ENCODE assay signal across 9 cellular contexts in the genomic region with DNA sequence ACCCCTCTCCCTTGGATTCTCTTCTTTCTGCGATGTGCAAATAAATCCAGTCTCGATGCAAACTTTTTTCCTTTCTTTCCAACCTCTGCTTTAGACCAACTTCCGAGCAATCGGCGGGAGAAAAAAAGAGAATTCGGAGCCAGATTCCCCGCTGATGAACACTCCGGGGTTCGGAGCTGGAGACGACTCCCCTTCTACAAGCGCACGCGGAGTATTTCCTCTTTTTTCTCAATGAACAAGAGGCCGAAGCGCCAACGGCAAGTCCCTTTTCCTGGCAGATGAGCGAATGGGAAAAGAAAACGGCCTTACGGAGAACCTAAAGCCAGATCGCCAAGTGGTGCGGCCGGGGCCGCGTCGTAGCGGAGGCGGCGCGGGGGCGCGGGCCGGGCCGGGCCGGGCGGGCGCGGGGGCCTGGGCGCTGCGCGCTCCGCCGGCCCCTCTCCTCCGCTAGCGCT. TPM values are rescaled to one million over a fixed set of nuclear protein-coding genes. Genes with fewer than 3 reads are reported as not detected.
DNase-seq lines count a peak whose midpoint lies in the region; ATAC-seq and TF ChIP-seq lines count a peak whose summit lies in the region.
"Had no signal": no experiment of that assay in that cellular context is flagged by ENCODE, and none has a peak within 500 bp of the region (broad histone marks: within the 10 kb centered on the region; RNA-seq: fewer than 3 reads in every experiment).

No MANE protein-coding gene starts in this region.

- intact Hi-C loops in activated CD4-positive, alpha-beta T cell treated with anti-CD3 and anti-CD28 coated beads for 36 hours (cut with DNase I, micrococcal nuclease) = loop anchor here in 1 of 2 experiments (5.0 to 10.0 kb wide), 3 partner anchors 293 to 1743 kb away; no protein-coding TSS in a partner anchor
- intact Hi-C loops in vagina (cut with DNase I) = loop anchor here (5.0 kb wide), 2 partner anchors 47 to 132 kb away; no protein-coding TSS in a partner anchor

- POLR2A ChIA-PET in activated CD4-positive, alpha-beta T cell treated with anti-CD3 and anti-CD28 coated beads for 36 hours (lab: Charles Lee) = no interaction called here
- POLR2A ChIA-PET in activated CD4-positive, alpha-beta T cell treated with anti-CD3 and anti-CD28 coated beads, Interleukin-2, amount 10 ng/mL, durations not matched to agents 7 days and 5 days (lab: Charles Lee) = interaction anchor here (0.6 kb wide), 1 partner anchor 229 kb away, joined by 3 read pairs; no protein-coding TSS in a partner anchor

- no peaks in the 10 kb centered on the region for H3K36me3 ChIP-seq in vagina

- peaks cover 38% of the 10 kb centered on the region for H3K4me1 ChIP-seq in vagina

- peak overlapping the region; percentile 89 for H3K27ac ChIP-seq in vagina

- no peaks in the 10 kb centered on the region for H3K9me3 ChIP-seq in vagina

- peak; percentile 34 for ATAC-seq in activated CD4-positive, alpha-beta T cell treated with anti-CD3 and anti-CD28 coated beads for 36 hours

- peak overlapping the region; percentile 81 for H3K4me3 ChIP-seq in HFF-Myc (replicated peaks; ENCODE audit: low read depth, low read length)
- peak overlapping the region; percentile 73 to 97 for H3K4me3 ChIP-seq in cardiac fibroblast (replicated peaks in 1 of 2; ENCODE audit: low read depth in 2 of 2, low read length in 2 of 2)
- H3K4me3 ChIP-seq in vagina = peak overlapping the region; percentile 78 to 82

- H3K27me3 ChIP-seq in vagina = no peaks in the 10 kb centered on the region

- CTCF ChIA-PET in activated CD4-positive, alpha-beta T cell treated with anti-CD3 and anti-CD28 coated beads for 36 hours (lab: Charles Lee) = interaction anchor here (0.7 to 0.9 kb wide), 4 partner anchors 9 to 107 kb away, joined by 3 read pairs; no protein-coding TSS in a partner anchor
- CTCF ChIA-PET in activated CD4-positive, alpha-beta T cell treated with anti-CD3 and anti-CD28 coated beads, Interleukin-2, amount 10 ng/mL, durations not matched to agents 7 days and 5 days (lab: Charles Lee) = no interaction called here

- DNase-seq in activated CD4-positive, alpha-beta T cell treated with anti-CD3 and anti-CD28 coated beads for 36 hours = peak; percentile 20
- DNase-seq in activated CD4-positive, alpha-beta T cell treated with anti-CD3 and anti-CD28 coated beads, Interleukin-2, amount 10 ng/mL, durations not matched to agents 7 days and 5 days = no peak
- DNase-seq in HFF-Myc (ENCODE audit: extremely low read depth, low read depth) = no peak
- DNase-seq in NCI-H345 (lab: John Stamatoyannopoulos, UW) = peak; percentile 71
- peak in 1 of 2 donors; percentile 77 for DNase-seq in cardiac fibroblast (ENCODE audit: low read depth in 2 of 2)
- peak; percentile 68 for DNase-seq in midbrain (lab: John Stamatoyannopoulos, UW)
- DNase-seq in vagina (ENCODE audit: extremely low spot score in 2 of 2) = no peak
- no peak for DNase-seq in retina

- TF ChIP-seq CTCF in HFF-Myc (IDR thresholded peaks at IDR 0.05; ENCODE audit: low read depth, low read length, missing control alignments) (no peak), cardiac fibroblast (IDR thresholded peaks at IDR 0.05; ENCODE audit: low read depth, low read length) (no peak), vagina (IDR thresholded peaks at IDR 0.05) (peak in 1 of 3 experiments; percentile 12)

- H3K27me3 Mint-ChIP-seq in activated CD4-positive, alpha-beta T cell treated with anti-CD3 and anti-CD28 coated beads for 36 hours = peaks cover 29% of the 10 kb centered on the region
- H3K27me3 Mint-ChIP-seq in activated CD4-positive, alpha-beta T cell treated with anti-CD3 and anti-CD28 coated beads, Interleukin-2, amount 10 ng/mL, durations not matched to agents 7 days and 5 days = peaks cover 42% of the 10 kb centered on the region

- peaks cover 9% of the 10 kb centered on the region for H3K4me1 Mint-ChIP-seq in activated CD4-positive, alpha-beta T cell treated with anti-CD3 and anti-CD28 coated beads for 36 hours
- H3K4me1 Mint-ChIP-seq in activated CD4-positive, alpha-beta T cell treated with anti-CD3 and anti-CD28 coated beads, Interleukin-2, amount 10 ng/mL, durations not matched to agents 7 days and 5 days = peaks cover 13% of the 10 kb centered on the region

- no peak for TF ChIP-seq POLR2A in vagina (IDR thresholded peaks at IDR 0.05)

- no peaks in the 10 kb centered on the region for H3K36me3 Mint-ChIP-seq in activated CD4-positive, alpha-beta T cell treated with anti-CD3 and anti-CD28 coated beads for 36 hours (ENCODE audit: low read depth)
- H3K36me3 Mint-ChIP-seq in activated CD4-positive, alpha-beta T cell treated with anti-CD3 and anti-CD28 coated beads, Interleukin-2, amount 10 ng/mL, durations not matched to agents 7 days and 5 days (ENCODE audit: low read depth) = no peaks in the 10 kb centered on the region

- H3K9me3 Mint-ChIP-seq in activated CD4-positive, alpha-beta T cell treated with anti-CD3 and anti-CD28 coated beads for 36 hours (ENCODE audit: low read depth) = no peaks in the 10 kb centered on the region
- H3K9me3 Mint-ChIP-seq in activated CD4-positive, alpha-beta T cell treated with anti-CD3 and anti-CD28 coated beads, Interleukin-2, amount 10 ng/mL, durations not matched to agents 7 days and 5 days = no peaks in the 10 kb centered on the region
- H3K9me3 Mint-ChIP-seq: dendritic cell treated with granulocyte-macrophage colony-stimulating factor and Interleukin-4, amounts not matched to agents 40 ng/mL and 50 ng/mL, for 4 days had no signal

- no peak overlapping the region for H3K27ac Mint-ChIP-seq in activated CD4-positive, alpha-beta T cell treated with anti-CD3 and anti-CD28 coated beads for 36 hours
- no peak overlapping the region for H3K27ac Mint-ChIP-seq in activated CD4-positive, alpha-beta T cell treated with anti-CD3 and anti-CD28 coated beads, Interleukin-2, amount 10 ng/mL, durations not matched to agents 7 days and 5 days
- H3K27ac Mint-ChIP-seq: dendritic cell treated with granulocyte-macrophage colony-stimulating factor and Interleukin-4, amounts not matched to agents 40 ng/mL and 50 ng/mL, for 4 days had no signal

- no peak overlapping the region for H3K4me3 Mint-ChIP-seq in activated CD4-positive, alpha-beta T cell treated with anti-CD3 and anti-CD28 coated beads for 36 hours
- H3K4me3 Mint-ChIP-seq in activated CD4-positive, alpha-beta T cell treated with anti-CD3 and anti-CD28 coated beads, Interleukin-2, amount 10 ng/mL, durations not matched to agents 7 days and 5 days = no peak overlapping the region
- H3K4me3 Mint-ChIP-seq: dendritic cell treated with granulocyte-macrophage colony-stimulating factor and Interleukin-4, amounts not matched to agents 40 ng/mL and 50 ng/mL, for 4 days had no signal

RNA-seq across cellular contexts. Expression of gene SPRY2, which starts 0.3 kb away (rescaled TPM):
- total RNA-seq in activated CD4-positive, alpha-beta T cell treated with anti-CD3 and anti-CD28 coated beads for 36 hours = under 1 TPM; 0.32 to 0.34 TPM
- not detected for total RNA-seq in activated CD4-positive, alpha-beta T cell treated with anti-CD3 and anti-CD28 coated beads, Interleukin-2, amount 10 ng/mL, durations not matched to agents 7 days and 5 days
- total RNA-seq in vagina = 43.2 TPM

Comparison
In these comparisons a context has a peak if more than half of its experiments do, and no peak if none do; other contexts are left out.
1. DNase-seq: peak in activated CD4-positive, alpha-beta T cell treated with anti-CD3 and anti-CD28 coated beads for 36 hours (single experiment), NCI-H345 (single experiment) and midbrain (single experiment); none in activated CD4-positive, alpha-beta T cell treated with anti-CD3 and anti-CD28 coated beads, Interleukin-2, amount 10 ng/mL, durations not matched to agents 7 days and 5 days (single experiment), HFF-Myc (single experiment), vagina (0 of 2) and retina (single experiment).
2. RNA of gene SPRY2, which starts 0.3 kb away (total RNA-seq): 43.2 TPM in vagina (single experiment); 0.32 to 0.34 TPM in activated CD4-positive, alpha-beta T cell treated with anti-CD3 and anti-CD28 coated beads for 36 hours and not detected in activated CD4-positive, alpha-beta T cell treated with anti-CD3 and anti-CD28 coated beads, Interleukin-2, amount 10 ng/mL, durations not matched to agents 7 days and 5 days; every median in the first group is over 10 times any median in the second.
3. Peak in every context shown above with its lines, with median percentiles within 50 percentile points of each other: H3K4me3 ChIP-seq.